18 cellular contexts compared by ENCODE assay signal in genomic region chr9:22033012-22033630, GRCh38. TPM values are rescaled to one million over a fixed set of nuclear protein-coding genes. Genes with fewer than 3 reads are reported as not detected.
DNase-seq lines count a peak whose midpoint lies in the region; ATAC-seq lines count a peak whose summit lies in the region.
"Had no signal": no experiment of that assay in that cellular context is flagged by ENCODE, and none has a peak within 500 bp of the region (broad histone marks: within the 10 kb centered on the region; RNA-seq: fewer than 3 reads in every experiment).

No MANE protein-coding gene starts in this region.

- intact Hi-C loops in sciatic nerve (cut with DNase I), result no loop called here

- ATAC-seq in HG02870 (IDR thresholded peaks at IDR 0.05; ENCODE audit: unreplicated experiment) (peak; percentile 52), esophagus mucosa (peak; percentile 53), sciatic nerve (no peak), GM21381 (IDR thresholded peaks at IDR 0.05; ENCODE audit: unreplicated experiment) (no peak)
- ATAC-seq: A549 had no signal

- DNase-seq in DMS 273 treated with DMSO at 0.1 percent for 48 hours (lab: John Stamatoyannopoulos, UW) (peak; percentile 45), RPMI8226 (peak; percentile 65), ecto neural progenitor cell (ENCODE audit: low spot score) (no peak), sciatic nerve (ENCODE audit: low spot score) (no peak)
- DNase-seq: DMS79, GM23248, HCEC 1CT, KG1, NCI-H1105, NCI-H187, NCI-H510A, NCI-H82, SHP77 had no signal

RNA-seq across cellular contexts. Expression of gene CDKN2B, which starts 24.0 kb away (rescaled TPM):
- 75.6 TPM for total RNA-seq in esophagus mucosa
- 4.0 TPM for total RNA-seq in sciatic nerve
- total RNA-seq: HT1080 had no signal

RNA-seq across cellular contexts. Expression of gene CDKN2B-AS1, which starts 38.5 kb away (rescaled TPM):
- total RNA-seq in esophagus mucosa (1.0 TPM), sciatic nerve (1.4 TPM)

RNA-seq across cellular contexts. Expression of gene CDKN2A, which starts 38.9 kb away (rescaled TPM):
- total RNA-seq in esophagus mucosa, result 7.7 TPM
- 1.5 TPM for total RNA-seq in sciatic nerve
- total RNA-seq: HT1080 had no signal

Comparison
In these comparisons a context has a peak if more than half of its experiments do, and no peak if none do; other contexts are left out.
1. DNase-seq: peak in DMS 273 treated with DMSO at 0.1 percent for 48 hours (single experiment) and RPMI8226 (single experiment); none in ecto neural progenitor cell (single experiment) and sciatic nerve (single experiment).
2. ATAC-seq: peak in HG02870 (single experiment) and esophagus mucosa (single experiment); none in sciatic nerve (single experiment) and GM21381 (single experiment).
3. RNA of gene CDKN2B, which starts 24.0 kb away (total RNA-seq): 75.6 TPM in esophagus mucosa (single experiment); 4.0 TPM in sciatic nerve (single experiment); every median in the first group is over 10 times any median in the second.